Comparison of ENCODE assay signal across 8 cellular contexts in the genomic region with DNA sequence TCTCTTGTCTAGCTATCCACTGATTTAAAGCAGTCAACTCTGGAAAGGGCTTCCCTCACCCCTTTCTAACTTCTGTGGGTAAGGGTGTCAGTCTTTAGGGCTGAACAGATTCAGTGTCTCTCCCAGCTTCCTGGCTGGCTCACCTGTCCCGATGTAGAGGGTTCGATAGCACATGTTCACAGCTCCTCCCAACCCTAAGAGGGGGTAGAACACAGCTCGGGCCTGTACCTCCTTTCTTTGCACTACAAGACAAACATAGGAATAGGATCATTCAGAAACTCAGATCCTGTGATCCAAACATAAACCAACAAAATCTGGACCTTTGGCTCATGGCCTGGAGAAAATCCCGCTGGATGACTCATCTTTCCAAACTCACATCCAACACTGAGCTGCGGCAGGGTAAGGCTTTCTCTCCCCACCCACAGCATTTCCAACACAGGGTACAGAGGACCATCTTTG. TPM values are rescaled to one million over a fixed set of nuclear protein-coding genes. Genes with fewer than 3 reads are reported as not detected.
DNase-seq lines count a peak whose midpoint lies in the region; ATAC-seq and TF ChIP-seq lines count a peak whose summit lies in the region.

No MANE protein-coding gene starts in this region.

- WGBS in SK-N-SH (ENCODE audit: low lambda C conversion rate) = 51% methylated on average over 5 of the region's 5 CpGs
- whole genome bisulfite sequencing in ovary, 3 donors = 6 to 7% (median 7%) methylated on average over 5 of the region's 5 CpGs

- no peak overlapping the region for H3K9ac ChIP-seq in SK-N-SH

- TF ChIP-seq CTCF in AG10803 (conservative IDR thresholded peaks at IDR 0.05; ENCODE audit: low read length) (no peak), SK-N-SH (IDR thresholded peaks at IDR 0.05) (no peak), fibroblast of mammary gland (conservative IDR thresholded peaks at IDR 0.05; ENCODE audit: control insufficient read depth, insufficient read depth, low read depth, low read length) (no peak), ovary (IDR thresholded peaks at IDR 0.05) (no peak)

- H3K4me3 ChIP-seq in AG10803 (ENCODE audit: low read length) = no peak overlapping the region
- H3K4me3 ChIP-seq in SK-N-SH (ENCODE audit: low read depth in 2 of 2, low read length in 1 of 2) = no peak overlapping the region
- no peak overlapping the region for H3K4me3 ChIP-seq in fibroblast of mammary gland (ENCODE audit: control insufficient read depth, low read depth, low read length)
- no peak overlapping the region for H3K4me3 ChIP-seq in ovary

- intact Hi-C loops in ovary (cut with DNase I) = loop anchor here in 1 of 4 donors (10.0 kb wide), 2 partner anchors 64 to 154 kb away; partner anchors contain the start of gene FAM222B

- TF ChIP-seq EP300 in SK-N-SH (IDR thresholded peaks at IDR 0.05; ENCODE audit: borderline replicate concordance in 1 of 2, low read depth in 1 of 2, low read length in 1 of 2) (no peak), ovary (IDR thresholded peaks at IDR 0.05) (no peak)

- H2AFZ ChIP-seq in SK-N-SH (ENCODE audit: low read depth) = no peak overlapping the region

- ATAC-seq in HG02973 (IDR thresholded peaks at IDR 0.05; ENCODE audit: unreplicated experiment) (no peak), GM21717 (IDR thresholded peaks at IDR 0.05; ENCODE audit: unreplicated experiment) (no peak)

- H4K20me1 ChIP-seq in SK-N-SH (ENCODE audit: insufficient read depth) = peaks cover 13% of the 10 kb centered on the region; the same call in 1 of the 2 replicates

- H3K4me1 ChIP-seq in SK-N-SH (ENCODE audit: control insufficient read depth in 1 of 2, insufficient read depth in 2 of 2, low read depth in 1 of 2, low read length in 1 of 2) (no peaks in the 10 kb centered on the region; a peak in 1 of 4 replicates), ovary (ENCODE audit: insufficient read depth) (peaks cover 7% of the 10 kb centered on the region)

- H3K9me3 ChIP-seq in SK-N-SH (no peaks in the 10 kb centered on the region), ovary (no peaks in the 10 kb centered on the region)

- POLR2A ChIA-PET in SK-N-SH (lab: Yijun Ruan, JAX) = interaction anchor here (0.5 to 1.7 kb wide), 2 partner anchors 11 to 145 kb away, joined by 3 to 7 read pairs; partner anchors contain the start of gene FLOT2

- H3K36me3 ChIP-seq in SK-N-SH (replicated peaks in 1 of 2; ENCODE audit: control insufficient read depth in 1 of 2, insufficient read depth in 2 of 2, low read length in 1 of 2) (peaks cover 57 to 75% of the 10 kb centered on the region in 2 experiments), ovary (no peaks in the 10 kb centered on the region)

- H3K4me2 ChIP-seq in SK-N-SH = peak overlapping the region; percentile 11; the same call in 1 of the 2 replicates

- CTCF ChIA-PET in SK-N-SH (lab: Yijun Ruan, JAX) = interaction anchor here (0.9 to 8.8 kb wide), 8 partner anchors 8 to 182 kb away, joined by 3 to 63 read pairs (median 5); partner anchors contain the start of gene FLOT2

- H3K27me3 ChIP-seq in SK-N-SH (ENCODE audit: insufficient read depth) (no peaks in the 10 kb centered on the region), ovary (no peaks in the 10 kb centered on the region)

- no peaks in the 10 kb centered on the region for H3K9me2 ChIP-seq in SK-N-SH

- peaks cover 44% of the 10 kb centered on the region for H3F3A ChIP-seq in SK-N-SH (replicated peaks; ENCODE audit: insufficient read depth)

- TF ChIP-seq RAD21 in SK-N-SH (IDR thresholded peaks at IDR 0.05; ENCODE audit: low read length) = no peak

- DNase-seq in AG10803 (ENCODE audit: low read depth) (peak; percentile 68), SK-N-SH (no peak), fibroblast of mammary gland (ENCODE audit: low read depth) (peak; percentile 90), ovary (peak; percentile 58 to 78 (median 64)), HT-29 (ENCODE audit: low spot score) (no peak)
- no peak for DNase-seq in stimulated activated CD8-positive, alpha-beta memory T cell treated with anti-CD3 and anti-CD28 coated beads, Interleukin-4, amount 100 ng/mL, for 48 hours

- TF ChIP-seq POLR2A in ovary (IDR thresholded peaks at IDR 0.05) = no peak

- H3K27ac ChIP-seq in SK-N-SH (ENCODE audit: low read depth in 2 of 2, low read length in 1 of 2) (peak overlapping the region in 1 of 2 experiments; percentile 51; a peak in 1 of 4 replicates), ovary (peak overlapping the region; percentile 64 to 67)

- H3K79me2 ChIP-seq in SK-N-SH (ENCODE audit: insufficient read depth) = no peaks in the 10 kb centered on the region

TF ChIP-seq in SK-N-SH, 30 proteins besides CTCF, POLR2A, EP300 and RAD21 (continues in another document):
- peak; percentile 59 for TF ChIP-seq JUND (IDR thresholded peaks at IDR 0.05)
- TF ChIP-seq NRF1 (IDR thresholded peaks at IDR 0.05; ENCODE audit: low read depth, low read length) = no peak
- TF ChIP-seq, protein P1, sequence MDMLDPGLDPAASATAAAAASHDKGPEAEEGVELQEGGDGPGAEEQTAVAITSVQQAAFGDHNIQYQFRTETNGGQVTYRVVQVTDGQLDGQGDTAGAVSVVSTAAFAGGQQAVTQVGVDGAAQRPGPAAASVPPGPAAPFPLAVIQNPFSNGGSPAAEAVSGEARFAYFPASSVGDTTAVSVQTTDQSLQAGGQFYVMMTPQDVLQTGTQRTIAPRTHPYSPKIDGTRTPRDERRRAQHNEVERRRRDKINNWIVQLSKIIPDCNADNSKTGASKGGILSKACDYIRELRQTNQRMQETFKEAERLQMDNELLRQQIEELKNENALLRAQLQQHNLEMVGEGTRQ (IDR thresholded peaks at IDR 0.05; ENCODE audit: borderline replicate concordance, low read depth, low read length) = no peak
- no peak for TF ChIP-seq TCF12 (IDR thresholded peaks at IDR 0.05)
- TF ChIP-seq PBX3 (IDR thresholded peaks at IDR 0.05) = no peak
- TF ChIP-seq USF1 (IDR thresholded peaks at IDR 0.05; ENCODE audit: borderline replicate concordance, low read depth) = no peak
- no peak for TF ChIP-seq GATA2 (CRISPR knock-in tag; IDR thresholded peaks at IDR 0.05)
- TF ChIP-seq RXRA (IDR thresholded peaks at IDR 0.05; ENCODE audit: borderline replicate concordance, low read depth) = no peak
- no peak for TF ChIP-seq EZH2phosphoT487 (IDR thresholded peaks at IDR 0.05; ENCODE audit: borderline replicate concordance, low read depth)
- no peak for TF ChIP-seq TEAD4 (IDR thresholded peaks at IDR 0.05; ENCODE audit: borderline replicate concordance, insufficient read depth)
- TF ChIP-seq FOSL2 (IDR thresholded peaks at IDR 0.05; ENCODE audit: borderline replicate concordance, low read depth) = peak; percentile 67; the same call in 1 of the 2 replicates
- TF ChIP-seq CHD2 (IDR thresholded peaks at IDR 0.05; ENCODE audit: low read length, partially characterized antibody) = no peak

RNA-seq across cellular contexts. Expression of gene DHRS13, which starts 5.8 kb away (rescaled TPM):
- 7.4 and 7.6 TPM in 2 replicates for polyA plus RNA-seq in SK-N-SH (2012; rRNA removed)
- 6.3 and 7.5 TPM in 2 replicates for polyA plus RNA-seq in SK-N-SH (2012; cell fraction: cytosol; rRNA removed)
- polyA plus RNA-seq in SK-N-SH (2012; cell fraction: nucleus; rRNA removed) = 5.2 and 7.9 TPM in 2 replicates
- total RNA-seq in ovary = 10 to 100 TPM in 1 of 7 donors, 1 to 10 TPM in 6; 7.3 to 13.8 (median 8.1) TPM
- 1 to 10 TPM; 3.7 to 5.1 TPM for polyA plus RNA-seq in ovary
- total RNA-seq in HT-29 (2014; rRNA removed; shearing (Covaris generic)) = 15.2 and 17.6 TPM in 2 replicates

RNA-seq across cellular contexts. Expression of gene FLOT2, which starts 11.1 kb away (rescaled TPM):
- 89.8 and 105 TPM in 2 replicates for polyA plus RNA-seq in SK-N-SH (2012; rRNA removed)
- polyA plus RNA-seq in SK-N-SH (2012; cell fraction: cytosol; rRNA removed) = 71.5 and 96.6 TPM in 2 replicates
- polyA plus RNA-seq in SK-N-SH (2012; cell fraction: nucleus; rRNA removed) = 73.5 and 91.2 TPM in 2 replicates
- 10 to 100 TPM; 29.3 to 82.3 (median 75.0) TPM for total RNA-seq in ovary
- 10 to 100 TPM; 39.3 to 44.7 TPM for polyA plus RNA-seq in ovary
- 49.7 and 55.6 TPM in 2 replicates for total RNA-seq in HT-29 (2014; rRNA removed; shearing (Covaris generic))

RNA-seq across cellular contexts. Expression of gene PHF12, which starts 42.6 kb away (rescaled TPM):
- 17.8 and 24.0 TPM in 2 replicates for polyA plus RNA-seq in SK-N-SH (2012; rRNA removed)
- polyA plus RNA-seq in SK-N-SH (2012; cell fraction: cytosol; rRNA removed) = 12.2 and 17.3 TPM in 2 replicates
- 53.0 and 68.5 TPM in 2 replicates for polyA plus RNA-seq in SK-N-SH (2012; cell fraction: nucleus; rRNA removed)
- total RNA-seq in ovary = 10 to 100 TPM; 39.8 to 62.7 (median 48.8) TPM
- 10 to 100 TPM; 22.7 to 28.1 TPM for polyA plus RNA-seq in ovary
- total RNA-seq in HT-29 (2014; rRNA removed; shearing (Covaris generic)) = 32.0 and 34.7 TPM in 2 replicates

RNA-seq across cellular contexts. Expression of gene ERAL1, which starts 53.9 kb away (rescaled TPM):
- polyA plus RNA-seq in SK-N-SH (2012; rRNA removed) (57.3 and 66.1 TPM in 2 replicates), ovary (10 to 100 TPM; 28.5 to 61.9 TPM)
- polyA plus RNA-seq in SK-N-SH (2012; cell fraction: cytosol; rRNA removed) = 36.8 and 46.7 TPM in 2 replicates
- polyA plus RNA-seq in SK-N-SH (2012; cell fraction: nucleus; rRNA removed) = 86.2 and 87.2 TPM in 2 replicates
- 10 to 100 TPM; 18.8 to 33.4 (median 28.9) TPM for total RNA-seq in ovary
- 29.1 and 33.0 TPM in 2 replicates for total RNA-seq in HT-29 (2014; rRNA removed; shearing (Covaris generic))

Comparison
In these comparisons a context has a peak if more than half of its experiments do, and no peak if none do; other contexts are left out.
1. DNase-seq: peak in AG10803 (single experiment), fibroblast of mammary gland (single experiment) and ovary (5 of 5); none in SK-N-SH (single experiment), HT-29 (single experiment) and stimulated activated CD8-positive, alpha-beta memory T cell treated with anti-CD3 and anti-CD28 coated beads, Interleukin-4, amount 100 ng/mL, for 48 hours (single experiment).